In genomic region chr19:13017306-13018036, GRCh38 we compare ENCODE assay signal across 1 cellular context.
TF ChIP-seq lines count a peak whose summit lies in the region.

No MANE protein-coding gene starts in this region.

TF ChIP-seq in WTC11, 78 proteins besides CTCF, POLR2A, EP300 and RAD21 (continued from another document):
- TF ChIP-seq PRDM15 (CRISPR knock-in tag; IDR thresholded peaks at IDR 0.05) = no peak
- TF ChIP-seq STAT6 (CRISPR knock-in tag; conservative IDR thresholded peaks at IDR 0.05; ENCODE audit: low read depth) = no peak
